In genomic region chr1:211643324-211644212, GRCh38 we compare ENCODE assay signal across 8 cellular contexts. TPM values are rescaled to one million over a fixed set of nuclear protein-coding genes. Genes with fewer than 3 reads are reported as not detected.
DNase-seq lines count a peak whose midpoint lies in the region; ATAC-seq and TF ChIP-seq lines count a peak whose summit lies in the region.

No MANE protein-coding gene starts in this region.

- intact Hi-C loops in activated CD8-positive, alpha-beta T cell treated with anti-CD3 and anti-CD28 coated beads for 36 hours (cut with micrococcal nuclease) = no loop called here
- intact Hi-C loops in left ventricle myocardium superior (cut with micrococcal nuclease) = no loop called here

- no peak overlapping the region for H3K27ac ChIP-seq in CD8-positive, alpha-beta memory T cell (ENCODE audit: low read depth, low read length)

- ATAC-seq in activated CD8-positive, alpha-beta T cell treated with anti-CD3 and anti-CD28 coated beads for 36 hours = peak; percentile 73
- ATAC-seq in left ventricle myocardium superior (peak; percentile 47), GM19035 (IDR thresholded peaks at IDR 0.05; ENCODE audit: unreplicated experiment) (no peak), GM18867 (IDR thresholded peaks at IDR 0.05; ENCODE audit: unreplicated experiment) (no peak), HG03571 (IDR thresholded peaks at IDR 0.05; ENCODE audit: unreplicated experiment) (no peak)
- ATAC-seq in stimulated activated naive CD8-positive, alpha-beta T cell treated with anti-CD3 and anti-CD28 coated beads, Interleukin-15, amount 100 ng/mL, for 72 hours = peak; percentile 65

- H3K27me3 Mint-ChIP-seq in CD8-positive, alpha-beta memory T cell = peaks cover 0 to 3% of the 10 kb centered on the region in 2 donors
- no peaks in the 10 kb centered on the region for H3K27me3 Mint-ChIP-seq in activated CD8-positive, alpha-beta T cell treated with anti-CD3 and anti-CD28 coated beads for 36 hours
- no peaks in the 10 kb centered on the region for H3K27me3 Mint-ChIP-seq in stimulated activated naive CD8-positive, alpha-beta T cell treated with anti-CD3 and anti-CD28 coated beads, Interleukin-15, amount 100 ng/mL, for 72 hours

- no peak overlapping the region for H3K4me3 ChIP-seq in CD8-positive, alpha-beta memory T cell (ENCODE audit: low read length)

- CTCF ChIA-PET in CD8-positive, alpha-beta memory T cell (lab: Charles Lee) = interaction anchor here (1.1 to 2.1 kb wide), 3 partner anchors 9 to 24 kb away, joined by 4 to 6 read pairs (median 6); no protein-coding TSS in a partner anchor
- CTCF ChIA-PET in activated CD8-positive, alpha-beta T cell treated with anti-CD3 and anti-CD28 coated beads for 36 hours (lab: Charles Lee) = interaction anchor here (0.8 to 8.6 kb wide), 9 partner anchors 11 to 320 kb away, joined by 3 to 53 read pairs (median 4); no protein-coding TSS in a partner anchor

- H3K27ac Mint-ChIP-seq in CD8-positive, alpha-beta memory T cell = peak overlapping the region in 1 of 8 donors; percentile 36
- no peak overlapping the region for H3K27ac Mint-ChIP-seq in activated CD8-positive, alpha-beta T cell treated with anti-CD3 and anti-CD28 coated beads for 36 hours
- peak overlapping the region in 1 of 2 donors; percentile 77 for H3K27ac Mint-ChIP-seq in stimulated activated naive CD8-positive, alpha-beta T cell treated with anti-CD3 and anti-CD28 coated beads, Interleukin-15, amount 100 ng/mL, for 72 hours

- H3K4me1 Mint-ChIP-seq in CD8-positive, alpha-beta memory T cell = peaks cover 11 to 14% (median 12%) of the 10 kb centered on the region in 3 donors
- peaks cover 11% of the 10 kb centered on the region for H3K4me1 Mint-ChIP-seq in activated CD8-positive, alpha-beta T cell treated with anti-CD3 and anti-CD28 coated beads for 36 hours (ENCODE audit: low read depth)
- H3K4me1 Mint-ChIP-seq in stimulated activated naive CD8-positive, alpha-beta T cell treated with anti-CD3 and anti-CD28 coated beads, Interleukin-15, amount 100 ng/mL, for 72 hours = peaks cover 12% of the 10 kb centered on the region

- no peaks in the 10 kb centered on the region for H3K4me1 ChIP-seq in CD8-positive, alpha-beta memory T cell (ENCODE audit: insufficient read depth, low read length)

- H3K36me3 Mint-ChIP-seq in CD8-positive, alpha-beta memory T cell = no peaks in the 10 kb centered on the region
- H3K36me3 Mint-ChIP-seq in activated CD8-positive, alpha-beta T cell treated with anti-CD3 and anti-CD28 coated beads for 36 hours (ENCODE audit: low read depth) = no peaks in the 10 kb centered on the region

- no peaks in the 10 kb centered on the region for H3K9me3 ChIP-seq in CD8-positive, alpha-beta memory T cell (ENCODE audit: low read length)

- H3K9me3 Mint-ChIP-seq in CD8-positive, alpha-beta memory T cell = no peaks in the 10 kb centered on the region
- H3K9me3 Mint-ChIP-seq in activated CD8-positive, alpha-beta T cell treated with anti-CD3 and anti-CD28 coated beads for 36 hours = no peaks in the 10 kb centered on the region
- no peaks in the 10 kb centered on the region for H3K9me3 Mint-ChIP-seq in stimulated activated naive CD8-positive, alpha-beta T cell treated with anti-CD3 and anti-CD28 coated beads, Interleukin-15, amount 100 ng/mL, for 72 hours

- POLR2A ChIA-PET in CD8-positive, alpha-beta memory T cell (lab: Charles Lee) = interaction anchor here (1.1 kb wide), 1 partner anchor 64 kb away, joined by 3 read pairs; the partner anchor contains the start of gene SLC30A1
- POLR2A ChIA-PET in activated CD8-positive, alpha-beta T cell treated with anti-CD3 and anti-CD28 coated beads for 36 hours (lab: Charles Lee) = no interaction called here

- no peaks in the 10 kb centered on the region for H3K27me3 ChIP-seq in CD8-positive, alpha-beta memory T cell (ENCODE audit: insufficient read depth, low read length, poor library complexity, severe bottlenecking)

- DNase-seq in CD8-positive, alpha-beta memory T cell = peak in 1 of 5 donors; percentile 30
- DNase-seq in NCI-H146 treated with DMSO at 0.1 percent for 48 hours (lab: John Stamatoyannopoulos, UW; ENCODE audit: unreplicated experiment) (peak; percentile 70), left ventricle myocardium superior (peak; percentile 45)
- DNase-seq in activated CD8-positive, alpha-beta T cell treated with anti-CD3 and anti-CD28 coated beads for 36 hours = peak; percentile 45
- peak in 1 of 2 donors; percentile 13 for DNase-seq in stimulated activated naive CD8-positive, alpha-beta T cell treated with anti-CD3 and anti-CD28 coated beads, Interleukin-15, amount 100 ng/mL, for 72 hours

- TF ChIP-seq CTCF in activated CD8-positive, alpha-beta T cell treated with anti-CD3 and anti-CD28 coated beads for 36 hours (IDR thresholded peaks at IDR 0.05) = no peak

- H3K36me3 ChIP-seq in CD8-positive, alpha-beta memory T cell (ENCODE audit: insufficient read depth, low read length) = no peaks in the 10 kb centered on the region

- H3K4me3 Mint-ChIP-seq in CD8-positive, alpha-beta memory T cell = peak overlapping the region in 4 of 7 donors; percentile 12 to 35 (median 28)
- H3K4me3 Mint-ChIP-seq in activated CD8-positive, alpha-beta T cell treated with anti-CD3 and anti-CD28 coated beads for 36 hours = no peak overlapping the region
- H3K4me3 Mint-ChIP-seq in stimulated activated naive CD8-positive, alpha-beta T cell treated with anti-CD3 and anti-CD28 coated beads, Interleukin-15, amount 100 ng/mL, for 72 hours = peak overlapping the region in 1 of 2 donors; percentile 59

RNA-seq across cellular contexts. Expression of gene NEK2, which starts 31.9 kb away (rescaled TPM):
- total RNA-seq in CD8-positive, alpha-beta memory T cell = 10 to 100 TPM; 14.1 to 14.8 TPM
- 0.51 TPM for polyA plus RNA-seq in CD8-positive, alpha-beta memory T cell
- total RNA-seq in activated CD8-positive, alpha-beta T cell treated with anti-CD3 and anti-CD28 coated beads for 36 hours = 10 to 100 TPM; 29.9 to 30.0 TPM
- 0.25 TPM for total RNA-seq in left ventricle myocardium superior

Comparison
In these comparisons a context has a peak if more than half of its experiments do, and no peak if none do; other contexts are left out.
1. ATAC-seq: peak in activated CD8-positive, alpha-beta T cell treated with anti-CD3 and anti-CD28 coated beads for 36 hours (single experiment), left ventricle myocardium superior (single experiment) and stimulated activated naive CD8-positive, alpha-beta T cell treated with anti-CD3 and anti-CD28 coated beads, Interleukin-15, amount 100 ng/mL, for 72 hours (single experiment); none in GM19035 (single experiment), GM18867 (single experiment) and HG03571 (single experiment).
2. RNA of gene NEK2, which starts 31.9 kb away (total RNA-seq): 29.9 to 30.0 TPM in activated CD8-positive, alpha-beta T cell treated with anti-CD3 and anti-CD28 coated beads for 36 hours and 14.1 to 14.8 TPM in CD8-positive, alpha-beta memory T cell; 0.25 TPM in left ventricle myocardium superior (single experiment); every median in the first group is over 10 times any median in the second.